15 cellular contexts compared by ENCODE assay signal in genomic region chr3:111730143-111730542, GRCh38. TPM values are rescaled to one million over a fixed set of nuclear protein-coding genes. Genes with fewer than 3 reads are reported as not detected.
DNase-seq lines count a peak whose midpoint lies in the region; ATAC-seq, FAIRE-seq and TF ChIP-seq lines count a peak whose summit lies in the region.
"Had no signal": no experiment of that assay in that cellular context is flagged by ENCODE, and none has a peak within 500 bp of the region (broad histone marks: within the 10 kb centered on the region; RNA-seq: fewer than 3 reads in every experiment).

No MANE protein-coding gene starts in this region.

- H3K9ac ChIP-seq in SK-N-SH = 0 out of 2 replicates have a peak overlapping the region, but pooled peaks have one; percentile 9
- peak overlapping the region; percentile 67 for H3K9ac ChIP-seq in mammary epithelial cell (ENCODE audit: insufficient read depth, low read length)
- H3K9ac ChIP-seq in HepG2 (ENCODE audit: insufficient read depth, low read depth, low read length) = no peak overlapping the region
- H3K9ac ChIP-seq: BLaER1 treated with 17β-estradiol and CSF1 and Interleukin-3, amounts not matched to agents 10 nM and 100 nM had no signal

- WGBS in SK-N-SH (ENCODE audit: low lambda C conversion rate) = 92% methylated on average over 2 of the region's 2 CpGs
- WGBS in mammary epithelial cell (ENCODE audit: low coverage, missing lambda C conversion rate) = 4% methylated on average over 2 of the region's 2 CpGs
- WGBS in thymus = 99% methylated on average over 2 of the region's 2 CpGs
- WGBS in HepG2 (ENCODE audit: low lambda C conversion rate) = 90% methylated on average over 2 of the region's 2 CpGs

- in situ Hi-C loops in mammary epithelial cell (cut with MboI; ENCODE audit: low sequenced_read_pairs in 2 of 2) = loop anchor here in 1 of 2 donors (10.0 kb wide), 1 partner anchor 75 kb away; no protein-coding TSS in a partner anchor
- in situ Hi-C loops in HepG2 (cut with HindIII; ENCODE audit: extremely low pct_ligation_motif_present, low pct_unique_long_range_greater_than_20kb) = no loop called here

- H3K27ac Mint-ChIP-seq in immature natural killer cell = peak overlapping the region in 4 of 6 donors; percentile 6 to 15 (median 8)
- H3K27ac Mint-ChIP-seq: H9, IgD-negative memory B cell had no signal

- H3K9me3 Mint-ChIP-seq in immature natural killer cell = no peaks in the 10 kb centered on the region

- ATAC-seq in SK-N-SH treated with all-trans-retinoic acid at 6 μM for 48 hours = no peak
- no peak for ATAC-seq in HepG2

- no TSS peak for BruUV-seq in mammary epithelial cell (replicated peaks; lab: Mats Ljungman, UMichigan)
- BruUV-seq in HepG2 (replicated peaks; lab: Mats Ljungman, UMichigan) = no TSS peak

- no peaks in the 10 kb centered on the region for H4K20me1 ChIP-seq in SK-N-SH (ENCODE audit: insufficient read depth)
- no peaks in the 10 kb centered on the region for H4K20me1 ChIP-seq in mammary epithelial cell (ENCODE audit: insufficient read depth, low read length)
- H4K20me1 ChIP-seq in HepG2 (ENCODE audit: insufficient read depth, low read length) = no peaks in the 10 kb centered on the region
- H4K20me1 ChIP-seq: BLaER1 treated with 17β-estradiol and CSF1 and Interleukin-3, amounts not matched to agents 10 nM and 100 nM had no signal

- peaks cover 28% of the 10 kb centered on the region for H3F3A ChIP-seq in SK-N-SH (replicated peaks; ENCODE audit: insufficient read depth)

- H3K27me3 ChIP-seq in SK-N-SH (ENCODE audit: insufficient read depth) (no peaks in the 10 kb centered on the region), mammary epithelial cell (ENCODE audit: insufficient read depth, low read length) (no peaks in the 10 kb centered on the region), thymus (ENCODE audit: control insufficient read depth, insufficient read depth) (no peaks in the 10 kb centered on the region), HepG2 (ENCODE audit: control insufficient read depth in 1 of 2, insufficient read depth in 2 of 2, low read length in 2 of 2) (no peaks in the 10 kb centered on the region)
- H3K27me3 ChIP-seq: BLaER1 treated with 17β-estradiol and CSF1 and Interleukin-3, amounts not matched to agents 10 nM and 100 nM had no signal

- POLR2A ChIA-PET in SK-N-SH (lab: Yijun Ruan, JAX) = no interaction called here
- POLR2A ChIA-PET in HepG2 (lab: Yijun Ruan, JAX) = no interaction called here

- H3K4me3 ChIP-seq in SK-N-SH (ENCODE audit: low read depth in 2 of 2, low read length in 1 of 2) = no peak overlapping the region
- H3K4me3 ChIP-seq in mammary epithelial cell (replicated peaks in 1 of 3; ENCODE audit: insufficient read depth in 1 of 3, low read depth in 2 of 3, low read length in 3 of 3) = no peak overlapping the region
- H3K4me3 ChIP-seq in thymus (ENCODE audit: low read length) = no peak overlapping the region
- H3K4me3 ChIP-seq in HepG2 (replicated peaks in 1 of 3; ENCODE audit: insufficient read depth in 1 of 3, low read depth in 2 of 3, low read length in 3 of 3) = no peak overlapping the region
- H3K4me3 ChIP-seq: BLaER1 treated with 17β-estradiol and CSF1 and Interleukin-3, amounts not matched to agents 10 nM and 100 nM had no signal

- intact Hi-C loops in mammary epithelial cell (cut with micrococcal nuclease) = loop anchor here (2.0 to 10.0 kb wide), 2 partner anchors 131 to 345 kb away; no protein-coding TSS in a partner anchor
- intact Hi-C loops in HepG2 (cut with micrococcal nuclease; ENCODE audit: unreplicated experiment) = loop anchor here (5.0 kb wide), 1 partner anchor 132 kb away; no protein-coding TSS in a partner anchor

- H3K4me1 ChIP-seq in SK-N-SH (ENCODE audit: control insufficient read depth in 1 of 2, insufficient read depth in 2 of 2, low read depth in 1 of 2, low read length in 1 of 2) (peaks cover 0 to 30% of the 10 kb centered on the region in 2 experiments; a peak in 3 of 4 replicates), mammary epithelial cell (ENCODE audit: insufficient read depth, low read length) (peaks cover 45% of the 10 kb centered on the region), thymus (ENCODE audit: control insufficient read depth, insufficient read depth, low read length) (no peaks in the 10 kb centered on the region), HepG2 (ENCODE audit: insufficient read depth, low read length) (peaks cover 70% of the 10 kb centered on the region)
- H3K4me1 ChIP-seq: BLaER1 treated with 17β-estradiol and CSF1 and Interleukin-3, amounts not matched to agents 10 nM and 100 nM had no signal

- H3K79me2 ChIP-seq in SK-N-SH (ENCODE audit: insufficient read depth) = no peaks in the 10 kb centered on the region
- H3K79me2 ChIP-seq in mammary epithelial cell (ENCODE audit: insufficient read depth, low read length) = no peaks in the 10 kb centered on the region
- peaks cover 25% of the 10 kb centered on the region for H3K79me2 ChIP-seq in HepG2 (ENCODE audit: insufficient read depth, low read length)

- TF ChIP-seq EP300 in SK-N-SH (IDR thresholded peaks at IDR 0.05; ENCODE audit: borderline replicate concordance in 1 of 2, low read depth in 1 of 2, low read length in 1 of 2) = no peak
- no peak for TF ChIP-seq EP300 in HepG2 (IDR thresholded peaks at IDR 0.05; ENCODE audit: low read depth in 2 of 2, low read length in 2 of 2)
- TF ChIP-seq EP300 in HepG2 (CRISPR knock-in tag; IDR thresholded peaks at IDR 0.05; ENCODE audit: borderline replicate concordance) = no peak

- H3K27ac ChIP-seq in SK-N-SH (ENCODE audit: low read depth in 2 of 2, low read length in 1 of 2) = peak overlapping the region in 1 of 2 experiments; percentile 18; a peak in 3 of 4 replicates
- H3K27ac ChIP-seq in mammary epithelial cell (ENCODE audit: insufficient read depth, low read depth, low read length) = peak overlapping the region; percentile 93
- peak overlapping the region; percentile 42 for H3K27ac ChIP-seq in thymus (ENCODE audit: low read depth)
- H3K27ac ChIP-seq in HepG2 (ENCODE audit: extremely low read length, insufficient read depth, low read length) = no peak overlapping the region
- H3K27ac ChIP-seq: 22Rv1; BLaER1 treated with 17β-estradiol and CSF1 and Interleukin-3, amounts not matched to agents 10 nM and 100 nM had no signal

- TF ChIP-seq POLR2A in HepG2 (IDR thresholded peaks at IDR 0.05; ENCODE audit: insufficient read depth in 1 of 2, low read depth in 2 of 2, low read length in 2 of 2) = no peak

- 0 out of 2 replicates have a peak overlapping the region, but pooled peaks have one; percentile 3 for H2AFZ ChIP-seq in SK-N-SH (ENCODE audit: low read depth)
- H2AFZ ChIP-seq in mammary epithelial cell (ENCODE audit: low read depth, low read length) = peak overlapping the region; percentile 16
- H2AFZ ChIP-seq in HepG2 (ENCODE audit: low read length) = no peak overlapping the region

- H3K4me1 Mint-ChIP-seq in immature natural killer cell = no peaks in the 10 kb centered on the region
- H3K4me1 Mint-ChIP-seq: IgD-negative memory B cell had no signal

- H3K9me3 ChIP-seq in SK-N-SH (no peaks in the 10 kb centered on the region), mammary epithelial cell (replicated peaks; ENCODE audit: insufficient read depth, low read length) (no peaks in the 10 kb centered on the region), thymus (ENCODE audit: control insufficient read depth) (no peaks in the 10 kb centered on the region), HepG2 (ENCODE audit: low read length) (no peaks in the 10 kb centered on the region)

- dilution Hi-C loops in mammary epithelial cell (cut with HindIII; ENCODE audit: low sequenced_read_pairs) = loop anchor here (10.0 kb wide), 1 partner anchor 115 kb away; no protein-coding TSS in a partner anchor

- no peak overlapping the region for H3K4me3 Mint-ChIP-seq in immature natural killer cell
- H3K4me3 Mint-ChIP-seq: H9, IgD-negative memory B cell had no signal

- TF ChIP-seq RAD21 in SK-N-SH (IDR thresholded peaks at IDR 0.05; ENCODE audit: low read length) = no peak
- no peak for TF ChIP-seq RAD21 in HepG2 (CRISPR knock-in tag; IDR thresholded peaks at IDR 0.05)

- H3K36me3 ChIP-seq in SK-N-SH (replicated peaks in 1 of 2; ENCODE audit: control insufficient read depth in 1 of 2, insufficient read depth in 2 of 2, low read length in 1 of 2) (no peaks in the 10 kb centered on the region), mammary epithelial cell (ENCODE audit: insufficient read depth, low read length) (no peaks in the 10 kb centered on the region), thymus (ENCODE audit: control insufficient read depth, insufficient read depth) (no peaks in the 10 kb centered on the region), HepG2 (replicated peaks in 1 of 2; ENCODE audit: control insufficient read depth in 1 of 2, insufficient read depth in 2 of 2, low read length in 2 of 2) (no peaks in the 10 kb centered on the region)

- no peak for DNase-seq in SK-N-SH
- peak; percentile 85 for DNase-seq in mammary epithelial cell
- DNase-seq in immature natural killer cell = no peak
- DNase-seq in HepG2 (ENCODE audit: low spot score) = no peak
- DNase-seq in superior temporal gyrus (ENCODE audit: extremely low spot score) = no peak
- no peak for DNase-seq in activated effector memory CD4-positive, alpha-beta T cell treated with Interleukin-2 at 50 U/mL for 16 hours
- DNase-seq: H9, NCI-H1436, NCI-H2029 treated with DMSO at 0.1 percent for 48 hours, NCI-H510A had no signal

- no peaks in the 10 kb centered on the region for H3K27me3 Mint-ChIP-seq in immature natural killer cell (ENCODE audit: low read depth in 3 of 3)
- H3K27me3 Mint-ChIP-seq: IgD-negative memory B cell had no signal

- FAIRE-seq in HepG2 (lab: Jason Lieb, UNC) = no peak

- CTCF ChIA-PET in SK-N-SH (lab: Yijun Ruan, JAX) (interaction anchor here (1.0 to 4.7 kb wide), 2 partner anchors 13 to 14 kb away, joined by 3 to 37 read pairs; no protein-coding TSS in a partner anchor), mammary epithelial cell (lab: Charles Lee; ENCODE audit: low non-redundant PET) (no interaction called here), HepG2 (lab: Yijun Ruan, JAX; ENCODE audit: low intra/inter-chr PET ratio, low total read pairs) (no interaction called here)

- H3K9me2 ChIP-seq in SK-N-SH = no peaks in the 10 kb centered on the region

- TF ChIP-seq CTCF in SK-N-SH (IDR thresholded peaks at IDR 0.05) = no peak
- no peak for TF ChIP-seq CTCF in mammary epithelial cell (conservative IDR thresholded peaks at IDR 0.05 in 1 of 2, IDR thresholded peaks at IDR 0.05 in 1 of 2; ENCODE audit: extremely low read depth in 1 of 2, insufficient read depth in 1 of 2, low read depth in 1 of 2, low read length in 2 of 2)
- TF ChIP-seq CTCF in HepG2 (CRISPR knock-in tag; IDR thresholded peaks at IDR 0.05) = no peak

- no peak overlapping the region for H3K4me2 ChIP-seq in SK-N-SH
- peak overlapping the region; percentile 61 for H3K4me2 ChIP-seq in mammary epithelial cell (ENCODE audit: insufficient read depth, low read depth, low read length)
- no peak overlapping the region for H3K4me2 ChIP-seq in HepG2 (ENCODE audit: low read depth, low read length)
- H3K4me2 ChIP-seq: BLaER1 treated with 17β-estradiol and CSF1 and Interleukin-3, amounts not matched to agents 10 nM and 100 nM had no signal

- H3K36me3 Mint-ChIP-seq in immature natural killer cell = peaks cover 8 to 14% (median 12%) of the 10 kb centered on the region in 3 donors

RNA-seq across cellular contexts. Expression of gene PLCXD2, which starts 55.7 kb away (rescaled TPM):
- polyA plus RNA-seq in SK-N-SH (2012; rRNA removed) (3.9 and 6.5 TPM in 2 replicates), mammary epithelial cell (2.4 TPM), immature natural killer cell (1 to 10 TPM in 2 of 3 donors, under 1 TPM in 1; 0.93 to 5.4 (median 2.2) TPM), thymus (8.3 TPM), HepG2 (2011; rRNA removed) (4.7 and 4.8 TPM in 2 replicates)
- polyA plus RNA-seq in SK-N-SH (2012; cell fraction: cytosol; rRNA removed) = 3.9 and 4.8 TPM in 2 replicates
- 7.1 and 15.1 TPM in 2 replicates for polyA plus RNA-seq in SK-N-SH (2012; cell fraction: nucleus; rRNA removed)
- total RNA-seq in mammary epithelial cell (1 to 10 TPM; 4.5 to 5.6 TPM), HepG2 (2016; rRNA removed; fragmentation: Illumina TruSeq; extraction: Trizol) (23.5 and 29.1 TPM in 2 replicates)
- polyA minus RNA-seq in mammary epithelial cell = 6.3 TPM
- total RNA-seq in HepG2 (2016; cell fraction: cytosol; rRNA removed; fragmentation: Illumina TruSeq; extraction: Trizol; ENCODE audit: low read depth) = 9.1 and 11.9 TPM in 2 replicates
- 21.6 and 24.6 TPM in 2 replicates for total RNA-seq in HepG2 (2016; cell fraction: insoluble cytoplasmic fraction; rRNA removed; fragmentation: Illumina TruSeq; extraction: Trizol)
- 18.7 and 18.8 TPM in 2 replicates for total RNA-seq in HepG2 (2016; cell fraction: membrane; rRNA removed; fragmentation: Illumina TruSeq; extraction: Trizol)
- total RNA-seq in HepG2 (2016; cell fraction: nucleus; rRNA removed; fragmentation: Illumina TruSeq; extraction: Trizol) = 27.0 and 27.2 TPM in 2 replicates
- polyA plus RNA-seq in HepG2 (2011; cell fraction: cytosol; rRNA removed) = 4.7 and 6.8 TPM in 2 replicates
- polyA plus RNA-seq in HepG2 (2011; cell fraction: nucleus; rRNA removed) = 2.9 and 3.5 TPM in 2 replicates
- 7.1 and 11.5 TPM in 2 replicates for polyA plus RNA-seq in HepG2 (2012)
- 9.5 and 11.8 TPM in 2 replicates for polyA plus RNA-seq in HepG2 (2016; cell fraction: cytosol; fragmentation: Illumina TruSeq; extraction: Trizol; ENCODE audit: low read depth)
- 17.7 and 19.9 TPM in 2 replicates for polyA plus RNA-seq in HepG2 (2016; cell fraction: insoluble cytoplasmic fraction; fragmentation: Illumina TruSeq; extraction: Trizol; ENCODE audit: low read depth)
- 14.0 and 14.3 TPM in 2 replicates for polyA plus RNA-seq in HepG2 (2016; cell fraction: membrane; fragmentation: Illumina TruSeq; extraction: Trizol; ENCODE audit: low read depth)
- 8.6 and 9.9 TPM in 2 replicates for polyA plus RNA-seq in HepG2 (2016; cell fraction: nucleus; fragmentation: Illumina TruSeq; extraction: Trizol; ENCODE audit: insufficient read depth, low read depth)
- 3.4 and 6.0 TPM in 2 replicates for polyA minus RNA-seq in HepG2 (2011; rRNA and poly(A)+ RNA removed; ENCODE audit: low replicate concordance)
- 0.49 and 2.7 TPM in 2 replicates for polyA minus RNA-seq in HepG2 (2011; cell fraction: cytosol; rRNA and poly(A)+ RNA removed)
- 62.8 and 86.4 TPM in 2 replicates for polyA minus RNA-seq in HepG2 (2011; cell fraction: nucleus; rRNA and poly(A)+ RNA removed)
